1 cellular context compared by ENCODE assay signal in the genomic region with DNA sequence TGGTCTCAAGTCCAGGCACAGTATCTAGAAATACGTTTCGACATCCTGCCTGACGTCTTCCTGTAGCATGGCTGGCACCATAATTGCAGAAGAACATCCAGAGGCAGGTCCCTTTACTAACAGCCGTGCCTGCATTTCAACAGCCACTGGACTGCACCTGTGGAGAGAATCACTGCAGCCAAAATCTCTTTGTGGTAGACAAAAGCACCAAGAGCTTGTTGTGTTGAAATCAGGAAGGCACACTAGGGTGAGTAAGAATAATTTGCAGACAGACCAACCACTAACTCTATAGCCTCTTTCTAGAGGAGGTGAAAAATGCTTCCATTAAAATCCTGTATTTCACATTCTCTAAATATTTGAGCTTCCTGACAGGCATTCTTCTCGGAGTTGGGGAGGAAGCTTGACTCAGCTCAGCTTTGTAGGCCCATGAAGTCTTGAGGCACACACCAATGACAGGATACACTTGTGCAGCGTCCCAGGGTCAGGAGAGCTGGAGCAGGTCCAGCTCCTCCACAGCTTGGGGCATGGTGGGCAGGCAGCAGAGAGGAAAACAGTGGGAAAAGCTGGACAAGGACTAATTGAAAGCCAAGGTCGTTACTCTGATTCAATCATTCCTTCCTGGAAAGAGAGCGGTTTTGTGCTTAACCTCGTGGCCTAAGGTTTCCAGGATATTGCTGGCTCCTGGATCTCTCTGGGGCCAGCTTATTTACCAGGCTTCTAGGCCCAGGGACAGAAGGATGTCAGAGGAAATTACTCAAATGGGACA.
TF ChIP-seq lines count a peak whose summit lies in the region.

No MANE protein-coding gene starts in this region.

TF ChIP-seq in GM23338, 12 proteins besides CTCF, POLR2A, EP300 and RAD21 (continued from another document):
- TF ChIP-seq CREB1 (CRISPR knock-in tag; IDR thresholded peaks at IDR 0.05; ENCODE audit: low read depth): no peak
- TF ChIP-seq EZH2 (IDR thresholded peaks at IDR 0.05; ENCODE audit: low read depth, unreplicated experiment): no peak
- TF ChIP-seq, protein P1, sequence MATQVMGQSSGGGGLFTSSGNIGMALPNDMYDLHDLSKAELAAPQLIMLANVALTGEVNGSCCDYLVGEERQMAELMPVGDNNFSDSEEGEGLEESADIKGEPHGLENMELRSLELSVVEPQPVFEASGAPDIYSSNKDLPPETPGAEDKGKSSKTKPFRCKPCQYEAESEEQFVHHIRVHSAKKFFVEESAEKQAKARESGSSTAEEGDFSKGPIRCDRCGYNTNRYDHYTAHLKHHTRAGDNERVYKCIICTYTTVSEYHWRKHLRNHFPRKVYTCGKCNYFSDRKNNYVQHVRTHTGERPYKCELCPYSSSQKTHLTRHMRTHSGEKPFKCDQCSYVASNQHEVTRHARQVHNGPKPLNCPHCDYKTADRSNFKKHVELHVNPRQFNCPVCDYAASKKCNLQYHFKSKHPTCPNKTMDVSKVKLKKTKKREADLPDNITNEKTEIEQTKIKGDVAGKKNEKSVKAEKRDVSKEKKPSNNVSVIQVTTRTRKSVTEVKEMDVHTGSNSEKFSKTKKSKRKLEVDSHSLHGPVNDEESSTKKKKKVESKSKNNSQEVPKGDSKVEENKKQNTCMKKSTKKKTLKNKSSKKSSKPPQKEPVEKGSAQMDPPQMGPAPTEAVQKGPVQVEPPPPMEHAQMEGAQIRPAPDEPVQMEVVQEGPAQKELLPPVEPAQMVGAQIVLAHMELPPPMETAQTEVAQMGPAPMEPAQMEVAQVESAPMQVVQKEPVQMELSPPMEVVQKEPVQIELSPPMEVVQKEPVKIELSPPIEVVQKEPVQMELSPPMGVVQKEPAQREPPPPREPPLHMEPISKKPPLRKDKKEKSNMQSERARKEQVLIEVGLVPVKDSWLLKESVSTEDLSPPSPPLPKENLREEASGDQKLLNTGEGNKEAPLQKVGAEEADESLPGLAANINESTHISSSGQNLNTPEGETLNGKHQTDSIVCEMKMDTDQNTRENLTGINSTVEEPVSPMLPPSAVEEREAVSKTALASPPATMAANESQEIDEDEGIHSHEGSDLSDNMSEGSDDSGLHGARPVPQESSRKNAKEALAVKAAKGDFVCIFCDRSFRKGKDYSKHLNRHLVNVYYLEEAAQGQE (IDR thresholded peaks at IDR 0.05; ENCODE audit: unreplicated experiment): no peak
